Comparison of ENCODE assay signal across 31 cellular contexts in genomic region chr5:124700930-124701458, GRCh38. TPM values are rescaled to one million over a fixed set of nuclear protein-coding genes. Genes with fewer than 3 reads are reported as not detected.
A peak's percentile ranks its signal among the peaks of the same experiment; 100 is the strongest.
DNase-seq lines count a peak whose midpoint lies in the region; ATAC-seq, FAIRE-seq and TF ChIP-seq lines count a peak whose summit lies in the region.
"Had no signal": no experiment of that assay in that cellular context is flagged by ENCODE, and none has a peak within 500 bp of the region (broad histone marks: within the 10 kb centered on the region; RNA-seq: fewer than 3 reads in every experiment).

No MANE protein-coding gene starts in this region.

- in situ Hi-C loops in gastrocnemius medialis (cut with MboI; ENCODE audit: low sequenced_read_pairs in 4 of 4) = no loop called here

- no peaks in the 10 kb centered on the region for H3K27me3 ChIP-seq in cardiac muscle cell
- H3K27me3 ChIP-seq in bronchial epithelial cell (ENCODE audit: control insufficient read depth, insufficient read depth, low read length) = no peaks in the 10 kb centered on the region
- H3K27me3 ChIP-seq in gastrocnemius medialis = no peaks in the 10 kb centered on the region
- H3K27me3 ChIP-seq: body of pancreas, dorsolateral prefrontal cortex, thyroid gland, vagina had no signal

- FAIRE-seq in bronchial epithelial cell (lab: Jason Lieb, UNC) = no peak
- FAIRE-seq: GM19239, kidney, RCC 7860 had no signal

- intact Hi-C loops in Right ventricle myocardium inferior (cut with DNase I) (no loop called here), gastrocnemius medialis (cut with DNase I; ENCODE audit: low total_unique reads) (no loop called here)

- H3K4me1 ChIP-seq in cardiac muscle cell (ENCODE audit: low read depth) (peaks cover 95% of the 10 kb centered on the region), gastrocnemius medialis (peaks cover 60 to 75% of the 10 kb centered on the region in 2 donors)

- no peak overlapping the region for H3K27ac Mint-ChIP-seq in natural killer cell treated with Interleukin-12 subunit alpha and Interleukin-12 subunit beta and Interleukin-15 and Interleukin-18, amount 100 ng/mL, for 72 hours
- H3K27ac Mint-ChIP-seq: activated CD8-positive, alpha-beta T cell treated with anti-CD3 and anti-CD28 coated beads, Interleukin-2, amount 10 ng/mL, durations not matched to agents 7 days and 5 days; activated T-helper 17 cell treated with anti-CD3 and anti-CD28 coated beads, Interleukin-2, amount 50 U/mL, for 72 hours; CD14-positive monocyte; stimulated activated naive CD8-positive, alpha-beta T cell treated with anti-CD3 and anti-CD28 coated beads, Interleukin-15, Interleukin-2, amounts not matched to agents 100 ng/mL and 50 ng/mL, for 24 hours had no signal

- no peak for TF ChIP-seq CTCF in cardiac muscle cell (IDR thresholded peaks at IDR 0.05; ENCODE audit: low read depth, low read length)
- no peak for TF ChIP-seq CTCF in bronchial epithelial cell (IDR thresholded peaks at IDR 0.05; ENCODE audit: insufficient read depth, low read length, severe bottlenecking)
- TF ChIP-seq CTCF in gastrocnemius medialis (IDR thresholded peaks at IDR 0.05 in 4 of 5, conservative IDR thresholded peaks at IDR 0.05 in 1 of 5) = no peak

- peaks cover 7 to 8% of the 10 kb centered on the region in 2 donors for H3K27me3 Mint-ChIP-seq in natural killer cell treated with Interleukin-12 subunit alpha and Interleukin-12 subunit beta and Interleukin-15 and Interleukin-18, amount 100 ng/mL, for 72 hours

- H3K4me3 Mint-ChIP-seq in natural killer cell treated with Interleukin-12 subunit alpha and Interleukin-12 subunit beta and Interleukin-15 and Interleukin-18, amount 100 ng/mL, for 72 hours = no peak overlapping the region
- H3K4me3 Mint-ChIP-seq: activated CD8-positive, alpha-beta T cell treated with anti-CD3 and anti-CD28 coated beads, Interleukin-2, amount 10 ng/mL, durations not matched to agents 7 days and 5 days; activated T-helper 17 cell treated with anti-CD3 and anti-CD28 coated beads, Interleukin-2, amount 50 U/mL, for 72 hours; CD14-positive monocyte; stimulated activated naive CD8-positive, alpha-beta T cell treated with anti-CD3 and anti-CD28 coated beads, Interleukin-15, Interleukin-2, amounts not matched to agents 100 ng/mL and 50 ng/mL, for 24 hours had no signal

- no peaks in the 10 kb centered on the region for H3K36me3 ChIP-seq in cardiac muscle cell
- H3K36me3 ChIP-seq in bronchial epithelial cell (ENCODE audit: control insufficient read depth, insufficient read depth, low read length) = no peaks in the 10 kb centered on the region
- no peaks in the 10 kb centered on the region for H3K36me3 ChIP-seq in gastrocnemius medialis
- H3K36me3 ChIP-seq: HAP-1, thyroid gland, vagina had no signal

- DNase-seq in cardiac muscle cell (ENCODE audit: low read depth in 1 of 2, low spot score in 1 of 2) = no peak
- no peak for DNase-seq in Right ventricle myocardium inferior (ENCODE audit: missing footprints)
- DNase-seq in bronchial epithelial cell (ENCODE audit: low read depth) = peak; percentile 21
- peak; percentile 48 for DNase-seq in left kidney (ENCODE audit: low read depth, low spot score)
- no peak for DNase-seq in gastrocnemius medialis
- DNase-seq in natural killer cell treated with Interleukin-12 subunit alpha and Interleukin-12 subunit beta and Interleukin-15 and Interleukin-18, amount 100 ng/mL, for 72 hours (ENCODE audit: low spot score) = no peak
- no peak for DNase-seq in stimulated activated CD4-positive, alpha-beta T cell treated with anti-CD3 and anti-CD28 coated beads, Interleukin-4, amount 100 ng/mL, for 24 hours
- no peak for DNase-seq in nucleus accumbens (lab: John Stamatoyannopoulos, UW)
- DNase-seq: activated CD4-positive, alpha-beta T cell treated with anti-CD3 and anti-CD28 coated beads for 4 hours; activated CD8-positive, alpha-beta T cell treated with anti-CD3 and anti-CD28 coated beads, Interleukin-2, amount 10 ng/mL, durations not matched to agents 7 days and 5 days; activated naive CD4-positive, alpha-beta T cell treated with anti-CD3 and anti-CD28 coated beads, Interleukin-2, amount 50 U/mL, for 16 hours; body of pancreas; dorsolateral prefrontal cortex; KBM-7; kidney; midbrain; naive B cell; NCI-H1105; NCI-H69; retina; SIG-M5; stimulated activated CD4-positive, alpha-beta T cell treated with anti-CD3 and anti-CD28 coated beads, Interleukin-1b, Interleukin-23, amount 100 ng/mL, for 48 hours; T-helper 9 cell; thyroid gland had no signal

- H3K9me3 ChIP-seq in cardiac muscle cell (ENCODE audit: low read depth) = no peaks in the 10 kb centered on the region
- H3K9me3 ChIP-seq in gastrocnemius medialis = no peaks in the 10 kb centered on the region
- H3K9me3 ChIP-seq: body of pancreas, HAP-1, thyroid gland, vagina had no signal

- H3K27ac ChIP-seq in cardiac muscle cell (peak overlapping the region; percentile 87), gastrocnemius medialis (peak overlapping the region in 3 of 4 donors; percentile 0 to 46 (median 5))
- H3K27ac ChIP-seq: thyroid gland, vagina had no signal

- H3K9me3 Mint-ChIP-seq in natural killer cell treated with Interleukin-12 subunit alpha and Interleukin-12 subunit beta and Interleukin-15 and Interleukin-18, amount 100 ng/mL, for 72 hours = no peaks in the 10 kb centered on the region
- H3K9me3 Mint-ChIP-seq: activated T-helper 17 cell treated with anti-CD3 and anti-CD28 coated beads, Interleukin-2, amount 50 U/mL, for 72 hours; naive B cell; stimulated activated naive CD8-positive, alpha-beta T cell treated with anti-CD3 and anti-CD28 coated beads, Interleukin-15, Interleukin-2, amounts not matched to agents 100 ng/mL and 50 ng/mL, for 24 hours had no signal

- H3K4me1 Mint-ChIP-seq in natural killer cell treated with Interleukin-12 subunit alpha and Interleukin-12 subunit beta and Interleukin-15 and Interleukin-18, amount 100 ng/mL, for 72 hours (ENCODE audit: low read depth in 2 of 2) = no peaks in the 10 kb centered on the region
- H3K4me1 Mint-ChIP-seq: activated T-helper 17 cell treated with anti-CD3 and anti-CD28 coated beads, Interleukin-2, amount 50 U/mL, for 72 hours had no signal

- no peaks in the 10 kb centered on the region for H3K36me3 Mint-ChIP-seq in natural killer cell treated with Interleukin-12 subunit alpha and Interleukin-12 subunit beta and Interleukin-15 and Interleukin-18, amount 100 ng/mL, for 72 hours
- H3K36me3 Mint-ChIP-seq: CD14-positive monocyte had no signal

- no peak for ATAC-seq in Right ventricle myocardium inferior
- no peak for ATAC-seq in gastrocnemius medialis
- ATAC-seq in natural killer cell treated with Interleukin-12 subunit alpha and Interleukin-12 subunit beta and Interleukin-15 and Interleukin-18, amount 100 ng/mL, for 72 hours = no peak
- ATAC-seq: activated CD8-positive, alpha-beta T cell treated with anti-CD3 and anti-CD28 coated beads, Interleukin-2, amount 10 ng/mL, durations not matched to agents 7 days and 5 days; activated T-helper 17 cell treated with anti-CD3 and anti-CD28 coated beads, Interleukin-2, amount 50 U/mL, for 72 hours; body of pancreas had no signal

- no peak for TF ChIP-seq POLR2A in gastrocnemius medialis (IDR thresholded peaks at IDR 0.05)

- H3K4me3 ChIP-seq in cardiac muscle cell = no peak overlapping the region
- no peak overlapping the region for H3K4me3 ChIP-seq in bronchial epithelial cell (ENCODE audit: low read depth, low read length)
- H3K4me3 ChIP-seq in gastrocnemius medialis = no peak overlapping the region
- H3K4me3 ChIP-seq: body of pancreas, HAP-1, thyroid gland, vagina had no signal

RNA-seq across cellular contexts. Expression of gene ZNF608, which starts 45.4 kb away (rescaled TPM):
- 75.0 and 115 TPM in 2 replicates for total RNA-seq in cardiac muscle cell
- 39.9 and 61.3 TPM in 2 replicates for polyA plus RNA-seq in cardiac muscle cell
- 9.3 TPM for total RNA-seq in Right ventricle myocardium inferior
- 4.5 and 4.6 TPM in 2 replicates for total RNA-seq in bronchial epithelial cell
- 10 to 100 TPM in 3 of 4 donors, 1 to 10 TPM in 1; 7.3 to 27.4 (median 17.5) TPM for total RNA-seq in gastrocnemius medialis
- total RNA-seq in natural killer cell treated with Interleukin-12 subunit alpha and Interleukin-12 subunit beta and Interleukin-15 and Interleukin-18, amount 100 ng/mL, for 72 hours = under 1 TPM; 0.47 to 0.59 TPM
- total RNA-seq: activated CD8-positive, alpha-beta T cell treated with anti-CD3 and anti-CD28 coated beads, Interleukin-2, amount 10 ng/mL, durations not matched to agents 7 days and 5 days; activated T-helper 17 cell treated with anti-CD3 and anti-CD28 coated beads, Interleukin-2, amount 50 U/mL, for 72 hours had no signal
- polyA plus RNA-seq: CD14-positive monocyte had no signal

Comparison
In these comparisons a context has a peak if more than half of its experiments do, and no peak if none do; other contexts are left out.
1. DNase-seq: peak in bronchial epithelial cell (single experiment) and left kidney (single experiment); none in cardiac muscle cell (0 of 2), Right ventricle myocardium inferior (single experiment), gastrocnemius medialis (0 of 2), natural killer cell treated with Interleukin-12 subunit alpha and Interleukin-12 subunit beta and Interleukin-15 and Interleukin-18, amount 100 ng/mL, for 72 hours (single experiment), stimulated activated CD4-positive, alpha-beta T cell treated with anti-CD3 and anti-CD28 coated beads, Interleukin-4, amount 100 ng/mL, for 24 hours (single experiment) and nucleus accumbens (0 of 56).